ENCODE assay signal across 2 cellular contexts in genomic region chr11:44912270-44912987, GRCh38.
TF ChIP-seq lines count a peak whose summit lies in the region.

No MANE protein-coding gene starts in this region.

TF ChIP-seq in GM23338, 12 proteins besides CTCF, POLR2A, EP300 and RAD21 (continued from another document):
- TF ChIP-seq, protein P1, sequence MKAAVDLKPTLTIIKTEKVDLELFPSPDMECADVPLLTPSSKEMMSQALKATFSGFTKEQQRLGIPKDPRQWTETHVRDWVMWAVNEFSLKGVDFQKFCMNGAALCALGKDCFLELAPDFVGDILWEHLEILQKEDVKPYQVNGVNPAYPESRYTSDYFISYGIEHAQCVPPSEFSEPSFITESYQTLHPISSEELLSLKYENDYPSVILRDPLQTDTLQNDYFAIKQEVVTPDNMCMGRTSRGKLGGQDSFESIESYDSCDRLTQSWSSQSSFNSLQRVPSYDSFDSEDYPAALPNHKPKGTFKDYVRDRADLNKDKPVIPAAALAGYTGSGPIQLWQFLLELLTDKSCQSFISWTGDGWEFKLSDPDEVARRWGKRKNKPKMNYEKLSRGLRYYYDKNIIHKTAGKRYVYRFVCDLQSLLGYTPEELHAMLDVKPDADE (IDR thresholded peaks at IDR 0.05) = no peak
- no peak for TF ChIP-seq ZNF462 (CRISPR knock-in tag; IDR thresholded peaks at IDR 0.05)
- TF ChIP-seq ZNF331 (CRISPR knock-in tag; IDR thresholded peaks at IDR 0.05; ENCODE audit: low read depth) = no peak
- TF ChIP-seq JUNB (IDR thresholded peaks at IDR 0.05; ENCODE audit: unreplicated experiment) = no peak
- no peak for TF ChIP-seq EZH2phosphoT487 (IDR thresholded peaks at IDR 0.05; ENCODE audit: unreplicated experiment)
- TF ChIP-seq ZNF114 (CRISPR knock-in tag; IDR thresholded peaks at IDR 0.05) = no peak
- TF ChIP-seq POLR2AphosphoS5 (IDR thresholded peaks at IDR 0.05; ENCODE audit: low read depth) = no peak
- TF ChIP-seq CREB1 (CRISPR knock-in tag; IDR thresholded peaks at IDR 0.05; ENCODE audit: low read depth) = no peak
- TF ChIP-seq, protein P2, sequence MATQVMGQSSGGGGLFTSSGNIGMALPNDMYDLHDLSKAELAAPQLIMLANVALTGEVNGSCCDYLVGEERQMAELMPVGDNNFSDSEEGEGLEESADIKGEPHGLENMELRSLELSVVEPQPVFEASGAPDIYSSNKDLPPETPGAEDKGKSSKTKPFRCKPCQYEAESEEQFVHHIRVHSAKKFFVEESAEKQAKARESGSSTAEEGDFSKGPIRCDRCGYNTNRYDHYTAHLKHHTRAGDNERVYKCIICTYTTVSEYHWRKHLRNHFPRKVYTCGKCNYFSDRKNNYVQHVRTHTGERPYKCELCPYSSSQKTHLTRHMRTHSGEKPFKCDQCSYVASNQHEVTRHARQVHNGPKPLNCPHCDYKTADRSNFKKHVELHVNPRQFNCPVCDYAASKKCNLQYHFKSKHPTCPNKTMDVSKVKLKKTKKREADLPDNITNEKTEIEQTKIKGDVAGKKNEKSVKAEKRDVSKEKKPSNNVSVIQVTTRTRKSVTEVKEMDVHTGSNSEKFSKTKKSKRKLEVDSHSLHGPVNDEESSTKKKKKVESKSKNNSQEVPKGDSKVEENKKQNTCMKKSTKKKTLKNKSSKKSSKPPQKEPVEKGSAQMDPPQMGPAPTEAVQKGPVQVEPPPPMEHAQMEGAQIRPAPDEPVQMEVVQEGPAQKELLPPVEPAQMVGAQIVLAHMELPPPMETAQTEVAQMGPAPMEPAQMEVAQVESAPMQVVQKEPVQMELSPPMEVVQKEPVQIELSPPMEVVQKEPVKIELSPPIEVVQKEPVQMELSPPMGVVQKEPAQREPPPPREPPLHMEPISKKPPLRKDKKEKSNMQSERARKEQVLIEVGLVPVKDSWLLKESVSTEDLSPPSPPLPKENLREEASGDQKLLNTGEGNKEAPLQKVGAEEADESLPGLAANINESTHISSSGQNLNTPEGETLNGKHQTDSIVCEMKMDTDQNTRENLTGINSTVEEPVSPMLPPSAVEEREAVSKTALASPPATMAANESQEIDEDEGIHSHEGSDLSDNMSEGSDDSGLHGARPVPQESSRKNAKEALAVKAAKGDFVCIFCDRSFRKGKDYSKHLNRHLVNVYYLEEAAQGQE (IDR thresholded peaks at IDR 0.05; ENCODE audit: unreplicated experiment) = no peak
- TF ChIP-seq EZH2 (IDR thresholded peaks at IDR 0.05; ENCODE audit: low read depth, unreplicated experiment) = no peak

TF ChIP-seq in WTC11, 78 proteins besides CTCF, POLR2A, EP300 and RAD21:
- TF ChIP-seq PRDM15 (CRISPR knock-in tag; IDR thresholded peaks at IDR 0.05) (peak; percentile 55; the same call in 1 of the 2 replicates), USF2 (CRISPR knock-in tag; IDR thresholded peaks at IDR 0.05) (no peak), USF1 (CRISPR knock-in tag; IDR thresholded peaks at IDR 0.05) (no peak)
